In the genomic region with DNA sequence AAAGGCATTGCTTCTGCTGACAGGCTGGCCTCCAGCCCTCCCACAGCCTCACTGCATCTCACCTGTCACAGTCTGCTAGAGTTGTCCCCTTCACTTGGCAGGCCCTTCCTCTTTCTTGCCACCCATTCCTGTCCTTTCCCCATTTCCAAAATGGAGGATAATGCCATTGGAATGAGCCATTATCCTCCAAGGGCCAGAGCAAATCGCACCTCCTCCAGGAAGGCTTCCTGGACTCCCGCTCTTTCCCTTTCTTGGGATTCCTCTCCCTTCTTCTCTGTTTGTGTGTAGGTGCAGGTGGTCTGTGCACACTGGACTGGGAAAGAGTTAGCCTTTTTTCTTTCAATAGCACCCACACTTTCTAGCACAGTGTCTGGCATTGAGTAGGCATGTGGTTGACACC, we compare ENCODE assay signal across 44 cellular contexts. TPM values are rescaled to one million over a fixed set of nuclear protein-coding genes. Genes with fewer than 3 reads are reported as not detected.
"Had no signal": no experiment of that assay in that cellular context is flagged by ENCODE, and none has a peak within 500 bp of the region (broad histone marks: within the 10 kb centered on the region; RNA-seq: fewer than 3 reads in every experiment).

No MANE protein-coding gene starts in this region.

- H3K36me3 Mint-ChIP-seq: activated CD4-positive, alpha-beta memory T cell treated with anti-CD3 and anti-CD28 coated beads for 36 hours; activated naive CD4-positive, alpha-beta T cell treated with anti-CD3 and anti-CD28 coated beads, Interleukin-2, amount 50 U/mL, for 24 hours; activated naive CD8-positive, alpha-beta T cell; activated naive CD8-positive, alpha-beta T cell treated with anti-CD3 and anti-CD28 coated beads, Interleukin-2, amount 10 ng/mL, durations not matched to agents 7 days and 5 days; brain; WTC11 had no signal

- H3K4me1 Mint-ChIP-seq: activated CD4-positive, alpha-beta T cell treated with anti-CD3 and anti-CD28 coated beads for 36 hours; activated naive CD4-positive, alpha-beta T cell treated with anti-CD3 and anti-CD28 coated beads, Interleukin-2, amount 50 U/mL, for 24 hours; activated T-helper 17 cell treated with anti-CD3 and anti-CD28 coated beads, Interleukin-2, amount 50 U/mL, for 72 hours; brain; central memory CD8-positive, alpha-beta T cell had no signal

- DNase-seq: activated CD4-positive, alpha-beta memory T cell treated with anti-CD3 and anti-CD28 coated beads for 36 hours; activated CD4-positive, alpha-beta T cell treated with anti-CD3 and anti-CD28 coated beads for 1 hour; activated CD4-positive, alpha-beta T cell treated with anti-CD3 and anti-CD28 coated beads for 36 hours; activated CD4-positive, alpha-beta T cell treated with anti-CD3 and anti-CD28 coated beads for 48 hours; activated CD4-positive, alpha-beta T cell treated with anti-CD3 and anti-CD28 coated beads, Interleukin-2, amount 50 U/mL, for 1 hour; activated CD4-positive, alpha-beta T cell treated with anti-CD3 and anti-CD28 coated beads, Interleukin-2, amount 50 U/mL, for 4 hours; activated CD4-positive, CD25-positive, alpha-beta regulatory T cell; activated CD8-positive, alpha-beta memory T cell treated with anti-CD3 and anti-CD28 coated beads, Interleukin-2, amount 50 U/mL, for 4 hours; activated CD8-positive, alpha-beta T cell treated with anti-CD3 and anti-CD28 coated beads for 36 hours; activated effector memory CD4-positive, alpha-beta T cell treated with anti-CD3 and anti-CD28 coated beads, Interleukin-2, amount 50 U/mL, for 16 hours; activated gamma-delta T cell treated with Interleukin-2 at 50 U/mL for 16 hours; activated naive CD4-positive, alpha-beta T cell; activated naive CD4-positive, alpha-beta T cell treated with anti-CD3 and anti-CD28 coated beads for 36 hours; activated naive CD8-positive, alpha-beta T cell treated with anti-CD3 and anti-CD28 coated beads, Interleukin-2, amount 10 ng/mL, durations not matched to agents 7 days and 5 days; activated naive CD8-positive, alpha-beta T cell treated with anti-CD3 and anti-CD28 coated beads, Interleukin-2, amount 50 U/mL, for 24 hours; activated T-cell treated with anti-CD3 and anti-CD28 coated beads for 4 hours; activated T-cell treated with anti-CD3 and anti-CD28 coated beads, Interleukin-2, amount 50 U/mL, for 1 hour; activated T-cell treated with anti-CD3 and anti-CD28 coated beads, Interleukin-2, amount 50 U/mL, for 4 hours; activated T-cell treated with anti-CD3 and anti-CD28 coated beads, Interleukin-2, amount 50 U/mL, for 72 hours; amygdala; anterior cingulate cortex; caudate nucleus; cerebellar nuclear complex; T-helper 1 cell; T-helper 2 cell; T-helper 9 cell; WERI-Rb-1 had no signal

- H3K27ac ChIP-seq: ascending aorta, cardiac muscle cell, WERI-Rb-1 had no signal

- H3K27me3 ChIP-seq: ascending aorta had no signal

- H3K9me3 Mint-ChIP-seq: activated CD4-positive, alpha-beta memory T cell treated with anti-CD3 and anti-CD28 coated beads for 36 hours; activated CD8-positive, alpha-beta T cell treated with anti-CD3 and anti-CD28 coated beads for 36 hours; activated naive CD4-positive, alpha-beta T cell treated with anti-CD3 and anti-CD28 coated beads for 36 hours; activated naive CD4-positive, alpha-beta T cell treated with anti-CD3 and anti-CD28 coated beads, Interleukin-2, amount 50 U/mL, for 24 hours; activated naive CD8-positive, alpha-beta T cell treated with anti-CD3 and anti-CD28 coated beads, Interleukin-2, amount 10 ng/mL, durations not matched to agents 7 days and 5 days; activated naive CD8-positive, alpha-beta T cell treated with anti-CD3 and anti-CD28 coated beads, Interleukin-2, amount 50 U/mL, for 24 hours; activated T-cell treated with anti-CD3 and anti-CD28 coated beads, Interleukin-2, amount 50 U/mL, for 4 hours; activated T-cell treated with anti-CD3 and anti-CD28 coated beads, Interleukin-2, amount 50 U/mL, for 72 hours; activated T-helper 1 cell treated with anti-CD3 and anti-CD28 coated beads, Interleukin-12 subunit alpha, Interleukin-12 subunit beta, Interleukin-2, Interleukin-4 antibody, amounts not matched to agents 30 ng/mL and 10 ng/mL and 1 ng/mL, durations not matched to agents 14 hours and 24 hours and 36 hours; activated T-helper 17 cell treated with anti-CD3 and anti-CD28 coated beads, Interleukin-2, amount 50 U/mL, for 72 hours; brain; central memory CD8-positive, alpha-beta T cell; T-helper 1 cell treated with Interleukin-12 subunit alpha and Interleukin-12 subunit beta and Interleukin-4 antibody, amounts not matched to agents 30 μg/mL and 1 μg/mL, for 36 hours; T-helper 2 cell treated with Interferon-gamma antibody and Interleukin-4, amounts not matched to agents 5 μg/mL and 100 μg/mL, for 36 hours; WTC11 had no signal

- FAIRE-seq: TTC549 had no signal

- H3K4me3 Mint-ChIP-seq: activated CD4-positive, alpha-beta memory T cell treated with anti-CD3 and anti-CD28 coated beads for 36 hours; activated CD4-positive, alpha-beta T cell treated with anti-CD3 and anti-CD28 coated beads for 36 hours; activated CD8-positive, alpha-beta T cell treated with anti-CD3 and anti-CD28 coated beads for 36 hours; activated naive CD4-positive, alpha-beta T cell treated with anti-CD3 and anti-CD28 coated beads for 36 hours; activated naive CD4-positive, alpha-beta T cell treated with anti-CD3 and anti-CD28 coated beads, Interleukin-2, amount 50 U/mL, for 24 hours; activated naive CD8-positive, alpha-beta T cell; activated naive CD8-positive, alpha-beta T cell treated with anti-CD3 and anti-CD28 coated beads, Interleukin-2, amount 10 ng/mL, durations not matched to agents 7 days and 5 days; activated naive CD8-positive, alpha-beta T cell treated with anti-CD3 and anti-CD28 coated beads, Interleukin-2, amount 50 U/mL, for 24 hours; activated T-cell treated with anti-CD3 and anti-CD28 coated beads, Interleukin-2, amount 50 U/mL, for 4 hours; activated T-cell treated with anti-CD3 and anti-CD28 coated beads, Interleukin-2, amount 50 U/mL, for 72 hours; activated T-helper 1 cell treated with anti-CD3 and anti-CD28 coated beads, Interleukin-12 subunit alpha, Interleukin-12 subunit beta, Interleukin-2, Interleukin-4 antibody, amounts not matched to agents 30 ng/mL and 10 ng/mL and 1 ng/mL, durations not matched to agents 14 hours and 24 hours and 36 hours; activated T-helper 17 cell treated with anti-CD3 and anti-CD28 coated beads, Interleukin-2, amount 50 U/mL, for 72 hours; brain; central memory CD8-positive, alpha-beta T cell; T-helper 1 cell treated with Interleukin-12 subunit alpha and Interleukin-12 subunit beta and Interleukin-4 antibody, amounts not matched to agents 30 μg/mL and 1 μg/mL, for 36 hours; T-helper 2 cell treated with Interferon-gamma antibody and Interleukin-4, amounts not matched to agents 5 μg/mL and 100 μg/mL, for 36 hours; WTC11 had no signal

- H3K27ac Mint-ChIP-seq: activated CD4-positive, alpha-beta memory T cell treated with anti-CD3 and anti-CD28 coated beads for 36 hours; activated CD4-positive, alpha-beta T cell treated with anti-CD3 and anti-CD28 coated beads for 36 hours; activated CD8-positive, alpha-beta T cell treated with anti-CD3 and anti-CD28 coated beads for 36 hours; activated naive CD4-positive, alpha-beta T cell treated with anti-CD3 and anti-CD28 coated beads for 36 hours; activated naive CD8-positive, alpha-beta T cell; activated naive CD8-positive, alpha-beta T cell treated with anti-CD3 and anti-CD28 coated beads, Interleukin-2, amount 10 ng/mL, durations not matched to agents 7 days and 5 days; activated naive CD8-positive, alpha-beta T cell treated with anti-CD3 and anti-CD28 coated beads, Interleukin-2, amount 50 U/mL, for 24 hours; activated T-cell treated with anti-CD3 and anti-CD28 coated beads, Interleukin-2, amount 50 U/mL, for 72 hours; activated T-helper 1 cell treated with anti-CD3 and anti-CD28 coated beads, Interleukin-12 subunit alpha, Interleukin-12 subunit beta, Interleukin-2, Interleukin-4 antibody, amounts not matched to agents 30 ng/mL and 10 ng/mL and 1 ng/mL, durations not matched to agents 14 hours and 24 hours and 36 hours; activated T-helper 17 cell treated with anti-CD3 and anti-CD28 coated beads, Interleukin-2, amount 50 U/mL, for 72 hours; brain; T-helper 1 cell treated with Interleukin-12 subunit alpha and Interleukin-12 subunit beta and Interleukin-4 antibody, amounts not matched to agents 30 μg/mL and 1 μg/mL, for 36 hours; T-helper 2 cell treated with Interferon-gamma antibody and Interleukin-4, amounts not matched to agents 5 μg/mL and 100 μg/mL, for 36 hours; WTC11 had no signal

- H3K4me3 ChIP-seq: ascending aorta, cardiac muscle cell had no signal

- H3K9me3 ChIP-seq: ascending aorta had no signal

- H3K27me3 Mint-ChIP-seq: activated CD4-positive, alpha-beta memory T cell treated with anti-CD3 and anti-CD28 coated beads for 36 hours; activated CD4-positive, alpha-beta T cell treated with anti-CD3 and anti-CD28 coated beads for 36 hours; activated CD8-positive, alpha-beta T cell treated with anti-CD3 and anti-CD28 coated beads for 36 hours; activated naive CD4-positive, alpha-beta T cell treated with anti-CD3 and anti-CD28 coated beads, Interleukin-2, amount 50 U/mL, for 24 hours; activated naive CD8-positive, alpha-beta T cell; activated naive CD8-positive, alpha-beta T cell treated with anti-CD3 and anti-CD28 coated beads, Interleukin-2, amount 50 U/mL, for 24 hours had no signal

- H3K4me1 ChIP-seq: ascending aorta had no signal

- H3K36me3 ChIP-seq: ascending aorta, cardiac muscle cell, WERI-Rb-1 had no signal

- ATAC-seq: activated CD4-positive, alpha-beta T cell treated with anti-CD3 and anti-CD28 coated beads for 36 hours; activated CD4-positive, CD25-positive, alpha-beta regulatory T cell treated with anti-CD3 and anti-CD28 coated beads, Interleukin-2, amount 50 U/mL, for 24 hours; activated CD8-positive, alpha-beta T cell treated with anti-CD3 and anti-CD28 coated beads for 36 hours; activated naive CD8-positive, alpha-beta T cell treated with anti-CD3 and anti-CD28 coated beads, Interleukin-2, amount 50 U/mL, for 24 hours; activated T-cell treated with anti-CD3 and anti-CD28 coated beads, Interleukin-2, amount 50 U/mL, for 4 hours; activated T-cell treated with anti-CD3 and anti-CD28 coated beads, Interleukin-2, amount 50 U/mL, for 72 hours; activated T-helper 17 cell treated with anti-CD3 and anti-CD28 coated beads, Interleukin-2, amount 50 U/mL, for 72 hours had no signal

RNA-seq across cellular contexts. Expression of gene KRT82, which starts 3.8 kb away (rescaled TPM):
- total RNA-seq: activated CD4-positive, alpha-beta memory T cell treated with anti-CD3 and anti-CD28 coated beads for 36 hours; activated CD4-positive, alpha-beta T cell treated with anti-CD3 and anti-CD28 coated beads for 36 hours; activated CD8-positive, alpha-beta memory T cell treated with anti-CD3 and anti-CD28 coated beads for 36 hours; activated CD8-positive, alpha-beta T cell treated with anti-CD3 and anti-CD28 coated beads for 36 hours; activated naive CD4-positive, alpha-beta T cell treated with anti-CD3 and anti-CD28 coated beads for 36 hours; activated naive CD8-positive, alpha-beta T cell treated with anti-CD3 and anti-CD28 coated beads, Interleukin-2, amount 10 ng/mL, durations not matched to agents 7 days and 5 days; activated T-cell treated with anti-CD3 and anti-CD28 coated beads, Interleukin-2, amount 50 U/mL, for 4 hours; activated T-cell treated with anti-CD3 and anti-CD28 coated beads, Interleukin-2, amount 50 U/mL, for 72 hours; activated T-helper 1 cell treated with anti-CD3 and anti-CD28 coated beads, Interleukin-12 subunit alpha, Interleukin-12 subunit beta, Interleukin-2, Interleukin-4 antibody, amounts not matched to agents 30 ng/mL and 10 ng/mL and 1 ng/mL, durations not matched to agents 14 hours and 24 hours and 36 hours; activated T-helper 17 cell treated with anti-CD3 and anti-CD28 coated beads, Interleukin-2, amount 50 U/mL, for 72 hours; ascending aorta; bronchial epithelial cell; cardiac muscle cell; chondrocyte; WTC11 had no signal
- polyA plus RNA-seq: adipose tissue, cardiac muscle cell had no signal

RNA-seq across cellular contexts. Expression of gene KRT84, which starts 16.9 kb away (rescaled TPM):
- total RNA-seq: activated CD4-positive, alpha-beta memory T cell treated with anti-CD3 and anti-CD28 coated beads for 36 hours; activated CD4-positive, alpha-beta T cell treated with anti-CD3 and anti-CD28 coated beads for 36 hours; activated CD8-positive, alpha-beta memory T cell treated with anti-CD3 and anti-CD28 coated beads for 36 hours; activated CD8-positive, alpha-beta T cell treated with anti-CD3 and anti-CD28 coated beads for 36 hours; activated naive CD4-positive, alpha-beta T cell treated with anti-CD3 and anti-CD28 coated beads for 36 hours; activated naive CD8-positive, alpha-beta T cell treated with anti-CD3 and anti-CD28 coated beads, Interleukin-2, amount 10 ng/mL, durations not matched to agents 7 days and 5 days; activated T-cell treated with anti-CD3 and anti-CD28 coated beads, Interleukin-2, amount 50 U/mL, for 4 hours; activated T-cell treated with anti-CD3 and anti-CD28 coated beads, Interleukin-2, amount 50 U/mL, for 72 hours; activated T-helper 1 cell treated with anti-CD3 and anti-CD28 coated beads, Interleukin-12 subunit alpha, Interleukin-12 subunit beta, Interleukin-2, Interleukin-4 antibody, amounts not matched to agents 30 ng/mL and 10 ng/mL and 1 ng/mL, durations not matched to agents 14 hours and 24 hours and 36 hours; activated T-helper 17 cell treated with anti-CD3 and anti-CD28 coated beads, Interleukin-2, amount 50 U/mL, for 72 hours; ascending aorta; bronchial epithelial cell; cardiac muscle cell; chondrocyte; WTC11 had no signal
- polyA plus RNA-seq: adipose tissue, cardiac muscle cell had no signal

RNA-seq across cellular contexts. Expression of gene KRT75, which starts 31.8 kb away (rescaled TPM):
- total RNA-seq: activated CD4-positive, alpha-beta memory T cell treated with anti-CD3 and anti-CD28 coated beads for 36 hours; activated CD4-positive, alpha-beta T cell treated with anti-CD3 and anti-CD28 coated beads for 36 hours; activated CD8-positive, alpha-beta memory T cell treated with anti-CD3 and anti-CD28 coated beads for 36 hours; activated CD8-positive, alpha-beta T cell treated with anti-CD3 and anti-CD28 coated beads for 36 hours; activated naive CD4-positive, alpha-beta T cell treated with anti-CD3 and anti-CD28 coated beads for 36 hours; activated naive CD8-positive, alpha-beta T cell treated with anti-CD3 and anti-CD28 coated beads, Interleukin-2, amount 10 ng/mL, durations not matched to agents 7 days and 5 days; activated T-cell treated with anti-CD3 and anti-CD28 coated beads, Interleukin-2, amount 50 U/mL, for 4 hours; activated T-cell treated with anti-CD3 and anti-CD28 coated beads, Interleukin-2, amount 50 U/mL, for 72 hours; activated T-helper 1 cell treated with anti-CD3 and anti-CD28 coated beads, Interleukin-12 subunit alpha, Interleukin-12 subunit beta, Interleukin-2, Interleukin-4 antibody, amounts not matched to agents 30 ng/mL and 10 ng/mL and 1 ng/mL, durations not matched to agents 14 hours and 24 hours and 36 hours; activated T-helper 17 cell treated with anti-CD3 and anti-CD28 coated beads, Interleukin-2, amount 50 U/mL, for 72 hours; ascending aorta; cardiac muscle cell; chondrocyte; WTC11 had no signal
- polyA plus RNA-seq: cardiac muscle cell had no signal

RNA-seq across cellular contexts. Expression of gene KRT85, which starts 35.1 kb away (rescaled TPM):
- total RNA-seq: activated CD4-positive, alpha-beta memory T cell treated with anti-CD3 and anti-CD28 coated beads for 36 hours; activated CD4-positive, alpha-beta T cell treated with anti-CD3 and anti-CD28 coated beads for 36 hours; activated CD8-positive, alpha-beta memory T cell treated with anti-CD3 and anti-CD28 coated beads for 36 hours; activated CD8-positive, alpha-beta T cell treated with anti-CD3 and anti-CD28 coated beads for 36 hours; activated naive CD4-positive, alpha-beta T cell treated with anti-CD3 and anti-CD28 coated beads for 36 hours; activated naive CD8-positive, alpha-beta T cell treated with anti-CD3 and anti-CD28 coated beads, Interleukin-2, amount 10 ng/mL, durations not matched to agents 7 days and 5 days; activated T-cell treated with anti-CD3 and anti-CD28 coated beads, Interleukin-2, amount 50 U/mL, for 4 hours; activated T-cell treated with anti-CD3 and anti-CD28 coated beads, Interleukin-2, amount 50 U/mL, for 72 hours; activated T-helper 1 cell treated with anti-CD3 and anti-CD28 coated beads, Interleukin-12 subunit alpha, Interleukin-12 subunit beta, Interleukin-2, Interleukin-4 antibody, amounts not matched to agents 30 ng/mL and 10 ng/mL and 1 ng/mL, durations not matched to agents 14 hours and 24 hours and 36 hours; activated T-helper 17 cell treated with anti-CD3 and anti-CD28 coated beads, Interleukin-2, amount 50 U/mL, for 72 hours; ascending aorta; bronchial epithelial cell; chondrocyte; WTC11 had no signal
- polyA plus RNA-seq: adipose tissue, cardiac muscle cell had no signal

RNA-seq across cellular contexts. Expression of gene KRT6B, which starts 49.6 kb away (rescaled TPM):
- total RNA-seq: activated CD4-positive, alpha-beta memory T cell treated with anti-CD3 and anti-CD28 coated beads for 36 hours; activated CD4-positive, alpha-beta T cell treated with anti-CD3 and anti-CD28 coated beads for 36 hours; activated CD8-positive, alpha-beta memory T cell treated with anti-CD3 and anti-CD28 coated beads for 36 hours; activated CD8-positive, alpha-beta T cell treated with anti-CD3 and anti-CD28 coated beads for 36 hours; activated naive CD4-positive, alpha-beta T cell treated with anti-CD3 and anti-CD28 coated beads for 36 hours; activated naive CD8-positive, alpha-beta T cell treated with anti-CD3 and anti-CD28 coated beads, Interleukin-2, amount 10 ng/mL, durations not matched to agents 7 days and 5 days; activated T-cell treated with anti-CD3 and anti-CD28 coated beads, Interleukin-2, amount 50 U/mL, for 4 hours; activated T-cell treated with anti-CD3 and anti-CD28 coated beads, Interleukin-2, amount 50 U/mL, for 72 hours; activated T-helper 1 cell treated with anti-CD3 and anti-CD28 coated beads, Interleukin-12 subunit alpha, Interleukin-12 subunit beta, Interleukin-2, Interleukin-4 antibody, amounts not matched to agents 30 ng/mL and 10 ng/mL and 1 ng/mL, durations not matched to agents 14 hours and 24 hours and 36 hours; activated T-helper 17 cell treated with anti-CD3 and anti-CD28 coated beads, Interleukin-2, amount 50 U/mL, for 72 hours; cardiac muscle cell; chondrocyte; WTC11 had no signal
